ENCODE assay signal across 18 cellular contexts in the genomic region with DNA sequence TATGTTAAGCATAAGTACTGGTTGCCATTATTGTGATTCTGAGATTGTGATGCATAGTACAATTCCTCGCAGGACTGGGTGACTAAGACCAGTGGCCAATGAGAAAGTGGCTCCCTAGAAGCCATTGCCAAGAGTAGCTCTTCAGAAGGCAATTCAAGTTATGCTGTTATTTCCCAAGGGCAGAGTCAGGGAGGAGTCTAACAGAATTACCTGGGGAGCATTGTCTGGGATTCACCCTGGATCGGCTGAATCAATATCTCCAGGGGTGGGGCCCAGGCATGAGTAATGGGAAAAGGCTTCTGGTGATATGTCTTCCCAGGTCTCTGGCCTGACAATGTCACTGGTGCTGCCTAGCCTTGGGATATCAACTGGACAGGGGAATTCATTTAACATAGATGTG. TPM values are rescaled to one million over a fixed set of nuclear protein-coding genes. Genes with fewer than 3 reads are reported as not detected.
"Had no signal": no experiment of that assay in that cellular context is flagged by ENCODE, and none has a peak within 500 bp of the region (broad histone marks: within the 10 kb centered on the region; RNA-seq: fewer than 3 reads in every experiment).

No MANE protein-coding gene starts in this region.

- H3K36me3 ChIP-seq: adrenal gland, neural progenitor cell, sigmoid colon, upper lobe of right lung had no signal

- ATAC-seq: stimulated activated naive CD8-positive, alpha-beta T cell treated with anti-CD3 and anti-CD28 coated beads, Interleukin-15, amount 100 ng/mL, for 72 hours; upper lobe of right lung; WTC11 had no signal

- H3K79me2 ChIP-seq: parathyroid adenoma had no signal

- H3K9me3 ChIP-seq: adrenal gland, sigmoid colon, upper lobe of right lung had no signal

- H3K27me3 ChIP-seq: adrenal gland, neural progenitor cell, sigmoid colon, upper lobe of right lung had no signal

- H3K4me1 ChIP-seq: neural progenitor cell, parathyroid adenoma, sigmoid colon, upper lobe of right lung had no signal

- H3K27ac ChIP-seq: adrenal gland, neural progenitor cell, parathyroid adenoma, sigmoid colon, upper lobe of right lung had no signal

- DNase-seq: activated CD4-positive, alpha-beta memory T cell treated with anti-CD3 and anti-CD28 coated beads, Interleukin-2, amount 10 ng/mL, durations not matched to agents 7 days and 5 days; activated CD4-positive, alpha-beta T cell treated with anti-CD3 and anti-CD28 coated beads for 4 hours; activated T-cell treated with anti-CD3 and anti-CD28 coated beads, Interleukin-2, amount 50 U/mL, for 24 hours; adrenal gland; caudate nucleus; foreskin fibroblast; head of caudate nucleus; immature natural killer cell; midbrain; naive B cell; sigmoid colon; stimulated activated CD4-positive, alpha-beta T cell treated with anti-CD3 and anti-CD28 coated beads, Interleukin-1b, Interleukin-23, amount 100 ng/mL, for 48 hours; stimulated activated naive CD8-positive, alpha-beta T cell treated with anti-CD3 and anti-CD28 coated beads, Interleukin-15, amount 100 ng/mL, for 72 hours; upper lobe of right lung had no signal

- H2AFZ ChIP-seq: neural progenitor cell, parathyroid adenoma had no signal

- H3K4me3 ChIP-seq: adrenal gland, lung, neural progenitor cell, sigmoid colon, upper lobe of right lung had no signal

- H3K4me2 ChIP-seq: neural progenitor cell had no signal

- H3K9ac ChIP-seq: neural progenitor cell, parathyroid adenoma had no signal

RNA-seq across cellular contexts. Expression of a gene that starts 10.9 kb away (rescaled TPM):
- total RNA-seq: activated CD4-positive, alpha-beta memory T cell treated with anti-CD3 and anti-CD28 coated beads, Interleukin-2, amount 10 ng/mL, durations not matched to agents 7 days and 5 days had no signal
